ENCODE assay signal across 2 cellular contexts in the genomic region with DNA sequence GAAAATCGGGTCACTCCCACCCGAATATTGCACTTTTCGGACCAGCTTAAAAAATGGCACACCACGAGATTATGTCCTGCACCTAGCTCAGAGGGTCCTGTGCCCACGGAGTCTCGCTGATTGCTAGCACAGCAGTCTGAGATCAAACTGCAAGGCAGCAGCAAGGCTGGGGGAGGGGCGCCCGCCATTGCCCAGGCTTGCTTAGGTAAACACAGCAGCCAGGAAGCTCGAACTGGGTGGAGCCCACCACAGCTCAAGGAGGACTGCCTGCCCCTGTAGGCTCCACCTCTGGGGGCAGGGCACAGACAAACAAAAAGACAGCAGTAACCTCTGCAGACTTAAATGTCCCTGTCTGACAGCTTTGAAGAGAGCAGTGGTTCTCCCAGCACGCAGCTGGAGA.
TF ChIP-seq lines count a peak whose summit lies in the region.
"Not testable (repeated sequence)": the region's sequence is repeated elsewhere in the genome, so short reads cannot be mapped to it uniquely, and the experiment has no call there.

No MANE protein-coding gene starts in this region.

TF ChIP-seq in WTC11, 78 proteins besides CTCF, POLR2A, EP300 and RAD21 (continued from another document):
- TF ChIP-seq, protein P1, sequence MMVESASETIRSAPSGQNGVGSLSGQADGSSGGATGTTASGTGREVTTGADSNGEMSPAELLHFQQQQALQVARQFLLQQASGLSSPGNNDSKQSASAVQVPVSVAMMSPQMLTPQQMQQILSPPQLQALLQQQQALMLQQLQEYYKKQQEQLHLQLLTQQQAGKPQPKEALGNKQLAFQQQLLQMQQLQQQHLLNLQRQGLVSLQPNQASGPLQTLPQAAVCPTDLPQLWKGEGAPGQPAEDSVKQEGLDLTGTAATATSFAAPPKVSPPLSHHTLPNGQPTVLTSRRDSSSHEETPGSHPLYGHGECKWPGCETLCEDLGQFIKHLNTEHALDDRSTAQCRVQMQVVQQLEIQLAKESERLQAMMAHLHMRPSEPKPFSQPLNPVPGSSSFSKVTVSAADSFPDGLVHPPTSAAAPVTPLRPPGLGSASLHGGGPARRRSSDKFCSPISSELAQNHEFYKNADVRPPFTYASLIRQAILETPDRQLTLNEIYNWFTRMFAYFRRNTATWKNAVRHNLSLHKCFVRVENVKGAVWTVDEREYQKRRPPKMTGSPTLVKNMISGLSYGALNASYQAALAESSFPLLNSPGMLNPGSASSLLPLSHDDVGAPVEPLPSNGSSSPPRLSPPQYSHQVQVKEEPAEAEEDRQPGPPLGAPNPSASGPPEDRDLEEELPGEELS (CRISPR knock-in tag; IDR thresholded peaks at IDR 0.05), result peak; percentile 58; the same call in 1 of the 2 replicates
- TF ChIP-seq, protein P2, sequence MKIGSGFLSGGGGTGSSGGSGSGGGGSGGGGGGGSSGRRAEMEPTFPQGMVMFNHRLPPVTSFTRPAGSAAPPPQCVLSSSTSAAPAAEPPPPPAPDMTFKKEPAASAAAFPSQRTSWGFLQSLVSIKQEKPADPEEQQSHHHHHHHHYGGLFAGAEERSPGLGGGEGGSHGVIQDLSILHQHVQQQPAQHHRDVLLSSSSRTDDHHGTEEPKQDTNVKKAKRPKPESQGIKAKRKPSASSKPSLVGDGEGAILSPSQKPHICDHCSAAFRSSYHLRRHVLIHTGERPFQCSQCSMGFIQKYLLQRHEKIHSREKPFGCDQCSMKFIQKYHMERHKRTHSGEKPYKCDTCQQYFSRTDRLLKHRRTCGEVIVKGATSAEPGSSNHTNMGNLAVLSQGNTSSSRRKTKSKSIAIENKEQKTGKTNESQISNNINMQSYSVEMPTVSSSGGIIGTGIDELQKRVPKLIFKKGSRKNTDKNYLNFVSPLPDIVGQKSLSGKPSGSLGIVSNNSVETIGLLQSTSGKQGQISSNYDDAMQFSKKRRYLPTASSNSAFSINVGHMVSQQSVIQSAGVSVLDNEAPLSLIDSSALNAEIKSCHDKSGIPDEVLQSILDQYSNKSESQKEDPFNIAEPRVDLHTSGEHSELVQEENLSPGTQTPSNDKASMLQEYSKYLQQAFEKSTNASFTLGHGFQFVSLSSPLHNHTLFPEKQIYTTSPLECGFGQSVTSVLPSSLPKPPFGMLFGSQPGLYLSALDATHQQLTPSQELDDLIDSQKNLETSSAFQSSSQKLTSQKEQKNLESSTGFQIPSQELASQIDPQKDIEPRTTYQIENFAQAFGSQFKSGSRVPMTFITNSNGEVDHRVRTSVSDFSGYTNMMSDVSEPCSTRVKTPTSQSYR (CRISPR knock-in tag; IDR thresholded peaks at IDR 0.05), result peak; percentile 82; the same call in 1 of the 2 replicates
- peak; percentile 33; the same call in 1 of the 2 replicates for TF ChIP-seq FOXP1 (CRISPR knock-in tag; IDR thresholded peaks at IDR 0.05; ENCODE audit: borderline replicate concordance)

TF ChIP-seq in HepG2, 621 proteins besides CTCF, POLR2A, EP300 and RAD21:
- TF ChIP-seq, protein P3, sequence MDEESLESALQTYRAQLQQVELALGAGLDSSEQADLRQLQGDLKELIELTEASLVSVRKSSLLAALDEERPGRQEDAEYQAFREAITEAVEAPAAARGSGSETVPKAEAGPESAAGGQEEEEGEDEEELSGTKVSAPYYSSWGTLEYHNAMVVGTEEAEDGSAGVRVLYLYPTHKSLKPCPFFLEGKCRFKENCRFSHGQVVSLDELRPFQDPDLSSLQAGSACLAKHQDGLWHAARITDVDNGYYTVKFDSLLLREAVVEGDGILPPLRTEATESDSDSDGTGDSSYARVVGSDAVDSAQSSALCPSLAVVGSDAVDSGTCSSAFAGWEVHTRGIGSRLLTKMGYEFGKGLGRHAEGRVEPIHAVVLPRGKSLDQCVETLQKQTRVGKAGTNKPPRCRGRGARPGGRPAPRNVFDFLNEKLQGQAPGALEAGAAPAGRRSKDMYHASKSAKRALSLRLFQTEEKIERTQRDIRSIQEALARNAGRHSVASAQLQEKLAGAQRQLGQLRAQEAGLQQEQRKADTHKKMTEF (CRISPR knock-in tag; IDR thresholded peaks at IDR 0.05), result 0 out of 2 replicates have a peak, but pooled peaks have one; percentile 21
- TF ChIP-seq FOXA1 (IDR thresholded peaks at IDR 0.05), result not testable (repeated sequence)
- TF ChIP-seq FOXA1 (CRISPR knock-in tag; IDR thresholded peaks at IDR 0.05), result peak; percentile 50; the same call in 1 of the 2 replicates
- TF ChIP-seq, protein P2 (CRISPR knock-in tag; IDR thresholded peaks at IDR 0.05; ENCODE audit: borderline replicate concordance), result peak; percentile 65; the same call in 1 of the 2 replicates
- TF ChIP-seq FOXA3 (CRISPR knock-in tag; IDR thresholded peaks at IDR 0.05), result 0 out of 2 replicates have a peak, but pooled peaks have one; percentile 14
